24 cellular contexts compared by ENCODE assay signal in genomic region chr2:240168546-240169361, GRCh38. TPM values are rescaled to one million over a fixed set of nuclear protein-coding genes. Genes with fewer than 3 reads are reported as not detected.
"Had no signal": no experiment of that assay in that cellular context is flagged by ENCODE, and none has a peak within 500 bp of the region (broad histone marks: within the 10 kb centered on the region; RNA-seq: fewer than 3 reads in every experiment).

No MANE protein-coding gene starts in this region.

- H3K4me3 Mint-ChIP-seq: activated CD8-positive, alpha-beta T cell treated with anti-CD3 and anti-CD28 coated beads for 36 hours; activated naive CD4-positive, alpha-beta T cell treated with anti-CD3 and anti-CD28 coated beads, Interleukin-2, amount 50 U/mL, for 24 hours; activated T-cell treated with anti-CD3 and anti-CD28 coated beads, Interleukin-2, amount 50 U/mL, for 72 hours; brain; T-helper 1 cell treated with Interleukin-12 subunit alpha and Interleukin-12 subunit beta and Interleukin-4 antibody, amounts not matched to agents 30 μg/mL and 1 μg/mL, for 36 hours had no signal

- H3K4me1 ChIP-seq: Peyer's patch had no signal

- H3K27ac ChIP-seq: Peyer's patch, RWPE1, SJSA1 had no signal

- ATAC-seq: activated CD4-positive, CD25-positive, alpha-beta regulatory T cell treated with anti-CD3 and anti-CD28 coated beads, Interleukin-2, amount 50 U/mL, for 24 hours; activated CD8-positive, alpha-beta T cell treated with anti-CD3 and anti-CD28 coated beads for 36 hours; activated T-cell treated with anti-CD3 and anti-CD28 coated beads, Interleukin-2, amount 50 U/mL, for 72 hours; K562 had no signal

- DNase-seq: activated CD4-positive, alpha-beta T cell treated with anti-CD3 and anti-CD28 coated beads for 4 hours; activated CD8-positive, alpha-beta memory T cell treated with anti-CD3 and anti-CD28 coated beads, Interleukin-2, amount 50 U/mL, for 4 hours; activated CD8-positive, alpha-beta T cell treated with anti-CD3 and anti-CD28 coated beads for 36 hours; activated gamma-delta T cell treated with Interleukin-2 at 50 U/mL for 16 hours; activated T-cell treated with anti-CD3 and anti-CD28 coated beads, Interleukin-2, amount 50 U/mL, for 72 hours; Karpas-422; MM.1S; NCI-H1105 treated with DMSO at 0.1 percent for 48 hours; NCI-H1436 treated with DMSO at 0.1 percent for 48 hours; NCI-H187 treated with DMSO at 0.1 percent for 48 hours; NCI-H2081 treated with DMSO at 0.1 percent for 48 hours; NCI-H446; NCI-H524; Peyer's patch; SHP77 had no signal

- H3K9me3 Mint-ChIP-seq: activated CD8-positive, alpha-beta T cell treated with anti-CD3 and anti-CD28 coated beads for 36 hours; activated naive CD4-positive, alpha-beta T cell treated with anti-CD3 and anti-CD28 coated beads, Interleukin-2, amount 50 U/mL, for 24 hours had no signal

- H3K4me1 Mint-ChIP-seq: activated naive CD4-positive, alpha-beta T cell treated with anti-CD3 and anti-CD28 coated beads, Interleukin-2, amount 50 U/mL, for 24 hours had no signal

- H3K36me3 ChIP-seq: Peyer's patch, SJSA1 had no signal

- H3K36me3 Mint-ChIP-seq: activated naive CD4-positive, alpha-beta T cell treated with anti-CD3 and anti-CD28 coated beads, Interleukin-2, amount 50 U/mL, for 24 hours; brain had no signal

- H3K27me3 ChIP-seq: Peyer's patch had no signal

- H3K9me3 ChIP-seq: Peyer's patch, SJSA1 had no signal

- H3K27me3 Mint-ChIP-seq: activated naive CD4-positive, alpha-beta T cell treated with anti-CD3 and anti-CD28 coated beads, Interleukin-2, amount 50 U/mL, for 24 hours had no signal

- H3K27ac Mint-ChIP-seq: activated CD8-positive, alpha-beta T cell treated with anti-CD3 and anti-CD28 coated beads for 36 hours; activated naive CD4-positive, alpha-beta T cell treated with anti-CD3 and anti-CD28 coated beads, Interleukin-2, amount 50 U/mL, for 24 hours; activated T-cell treated with anti-CD3 and anti-CD28 coated beads, Interleukin-2, amount 50 U/mL, for 72 hours; activated T-helper 2 cell treated with anti-CD3 and anti-CD28 coated beads, Interferon-gamma antibody, Interleukin-2, Interleukin-4, amounts not matched to agents 10 μg/mL and 5 μg/mL and 100 μg/mL, durations not matched to agents 14 hours and 24 hours and 36 hours; T-helper 1 cell treated with Interleukin-12 subunit alpha and Interleukin-12 subunit beta and Interleukin-4 antibody, amounts not matched to agents 30 μg/mL and 1 μg/mL, for 36 hours had no signal

- H3K4me3 ChIP-seq: K562, Peyer's patch, SJSA1 had no signal

RNA-seq across cellular contexts. Expression of gene OTOS, which starts 28.3 kb away (rescaled TPM):
- total RNA-seq: activated CD8-positive, alpha-beta T cell treated with anti-CD3 and anti-CD28 coated beads for 36 hours; activated T-cell treated with anti-CD3 and anti-CD28 coated beads, Interleukin-2, amount 50 U/mL, for 72 hours; activated T-helper 2 cell treated with anti-CD3 and anti-CD28 coated beads, Interferon-gamma antibody, Interleukin-2, Interleukin-4, amounts not matched to agents 10 μg/mL and 5 μg/mL and 100 μg/mL, durations not matched to agents 14 hours and 24 hours and 36 hours; astrocyte; K562; Peyer's patch; SJSA1 had no signal
- polyA plus RNA-seq: K562 had no signal
